ENCODE assay signal across 21 cellular contexts in genomic region chr10:87524296-87524695, GRCh38. TPM values are rescaled to one million over a fixed set of nuclear protein-coding genes. Genes with fewer than 3 reads are reported as not detected.
DNase-seq lines count a peak whose midpoint lies in the region; ATAC-seq, FAIRE-seq and TF ChIP-seq lines count a peak whose summit lies in the region.
"Had no signal": no experiment of that assay in that cellular context is flagged by ENCODE, and none has a peak within 500 bp of the region (broad histone marks: within the 10 kb centered on the region; RNA-seq: fewer than 3 reads in every experiment).

No MANE protein-coding gene starts in this region.

- H2AFZ ChIP-seq in GM12878 (ENCODE audit: control insufficient read depth, low read depth, low read length): no peak overlapping the region
- H2AFZ ChIP-seq: GM23248 had no signal

- no peak for TF ChIP-seq CTCF in GM12878 (IDR thresholded peaks at IDR 0.05 in 2 of 3, conservative IDR thresholded peaks at IDR 0.05 in 1 of 3; ENCODE audit: control insufficient read depth in 2 of 3, extremely low read depth in 1 of 3, insufficient read depth in 1 of 3, low read depth in 3 of 3, low read length in 3 of 3)
- TF ChIP-seq CTCF in left ventricle myocardium inferior (IDR thresholded peaks at IDR 0.05; ENCODE audit: borderline replicate concordance): no peak
- TF ChIP-seq CTCF in nephron progenitor cell (IDR thresholded peaks at IDR 0.05): no peak

- H3K27me3 ChIP-seq in GM12878 (replicated peaks in 1 of 2; ENCODE audit: control insufficient read depth in 2 of 2, insufficient read depth in 2 of 2, low read length in 1 of 2): no peaks in the 10 kb centered on the region
- no peaks in the 10 kb centered on the region for H3K27me3 ChIP-seq in left ventricle myocardium inferior (ENCODE audit: low read depth)
- H3K27me3 ChIP-seq: BLaER1 had no signal

- H4K20me1 ChIP-seq in GM12878 (ENCODE audit: control insufficient read depth, insufficient read depth): no peaks in the 10 kb centered on the region
- H4K20me1 ChIP-seq: BLaER1 had no signal

- no peaks in the 10 kb centered on the region for H3K4me1 Mint-ChIP-seq in nephron progenitor cell

- H3K36me3 ChIP-seq in GM12878 (ENCODE audit: control insufficient read depth in 2 of 2, insufficient read depth in 2 of 2, low read length in 1 of 2): no peaks in the 10 kb centered on the region
- peaks cover 38% of the 10 kb centered on the region for H3K36me3 ChIP-seq in left ventricle myocardium inferior

- POLR2A ChIA-PET in GM12878 (lab: Charles Lee): no interaction called here

- no peak overlapping the region for H3K4me3 Mint-ChIP-seq in nephron progenitor cell
- H3K4me3 Mint-ChIP-seq: CD4-positive, alpha-beta memory T cell had no signal

- no peak for TF ChIP-seq RAD21 in GM12878 (IDR thresholded peaks at IDR 0.05; ENCODE audit: insufficient read depth, low read depth, low read length)

- H3K4me1 ChIP-seq in GM12878 (ENCODE audit: control insufficient read depth, insufficient read depth, low read length) (peaks cover 4% of the 10 kb centered on the region), left ventricle myocardium inferior (peaks cover 24% of the 10 kb centered on the region)
- H3K4me1 ChIP-seq: BLaER1 had no signal

- no peak overlapping the region for H3K4me2 ChIP-seq in GM12878 (ENCODE audit: control insufficient read depth, insufficient read depth)
- H3K4me2 ChIP-seq: BLaER1 had no signal

- H3K36me3 Mint-ChIP-seq in nephron progenitor cell (ENCODE audit: low read depth): peaks cover 74% of the 10 kb centered on the region

- peak; percentile 88 for FAIRE-seq in H54 (lab: Jason Lieb, UNC)
- no peak for FAIRE-seq in GM12878 (lab: Jason Lieb, UNC)
- FAIRE-seq: A204.1, K562 had no signal

- no peaks in the 10 kb centered on the region for H3K79me2 ChIP-seq in GM12878 (ENCODE audit: control insufficient read depth, insufficient read depth, low read length)

- H3K27ac ChIP-seq in GM12878 (ENCODE audit: control insufficient read depth, insufficient read depth) (no peak overlapping the region), left ventricle myocardium inferior (replicated peaks) (peak overlapping the region; percentile 77)
- H3K27ac ChIP-seq: BLaER1, GM23248 had no signal

- no peak overlapping the region for H3K4me3 ChIP-seq in GM12878
- no peak overlapping the region for H3K4me3 ChIP-seq in left ventricle myocardium inferior
- H3K4me3 ChIP-seq: BLaER1, GM23248, K562 had no signal

- no peak for ATAC-seq in GM12878
- ATAC-seq: K562 had no signal

- no peak overlapping the region for H3K9ac ChIP-seq in GM12878 (ENCODE audit: control insufficient read depth, insufficient read depth, low read length)
- H3K9ac ChIP-seq: BLaER1, GM23248 had no signal

- RAD21 ChIA-PET in GM12878 (lab: Charles Lee; ENCODE audit: unreplicated experiment): interaction anchor here (1.0 kb wide), 1 partner anchor 9 kb away, joined by 3 read pairs; no protein-coding TSS in a partner anchor

- no TSS peak for BruUV-seq in GM12878 (replicated peaks; lab: Mats Ljungman, UMichigan)

- SMC1A ChIA-PET in GM12878 (lab: Charles Lee; ENCODE audit: uncharacterized antibody, unreplicated experiment): interaction anchor here (0.9 to 1.5 kb wide), 3 partner anchors 9 to 20 kb away, joined by 3 to 4 read pairs (median 4); partner anchors contain the start of gene MINPP1

- H3K27me3 Mint-ChIP-seq in nephron progenitor cell (ENCODE audit: low read depth, poor library complexity): no peaks in the 10 kb centered on the region
- H3K27me3 Mint-ChIP-seq: CD4-positive, alpha-beta memory T cell had no signal

- peaks cover 45% of the 10 kb centered on the region for H3K9me3 Mint-ChIP-seq in nephron progenitor cell

- TF ChIP-seq POLR2A in H54 (IDR thresholded peaks at IDR 0.05; ENCODE audit: low read depth, low read length) (no peak), GM12878 (IDR thresholded peaks at IDR 0.05; ENCODE audit: low read depth, low read length) (no peak)

- in situ Hi-C loops in GM12878 (cut with MboI): no loop called here

- intact Hi-C loops in GM12878 (cut with micrococcal nuclease; ENCODE audit: unreplicated experiment) (no loop called here), left ventricle myocardium inferior (cut with micrococcal nuclease) (no loop called here)

- DNase-seq in H54 (ENCODE audit: insufficient read length, low spot score): no peak
- no peak for DNase-seq in GM12878 (ENCODE audit: low read depth, low spot score)
- no peak for DNase-seq in left ventricle myocardium inferior
- DNase-seq in nephron progenitor cell: no peak
- no peak for DNase-seq in NCI-H82 treated with DMSO at 0.1 percent for 48 hours (lab: John Stamatoyannopoulos, UW; ENCODE audit: unreplicated experiment)
- no peak for DNase-seq in HuH-7.5 (ENCODE audit: low spot score)
- DNase-seq in epidermal melanocyte (ENCODE audit: insufficient read length, low spot score): no peak
- no peak for DNase-seq in SHP77 (lab: John Stamatoyannopoulos, UW)
- DNase-seq: CD4-positive, alpha-beta memory T cell; DMS153; GDM1; GM23248; HCEC 1CT; NCI-H1105 treated with DMSO at 0.1 percent for 48 hours; NCI-H1694 treated with DMSO at 0.1 percent for 48 hours; NCI-H2107; NCI-H510A treated with DMSO at 0.1 percent for 48 hours; NCI-H774 had no signal

- peak overlapping the region; percentile 2 for H3K27ac Mint-ChIP-seq in nephron progenitor cell
- H3K27ac Mint-ChIP-seq: CD4-positive, alpha-beta memory T cell had no signal

- CTCF ChIA-PET in GM12878 (lab: Yijun Ruan, JAX): no interaction called here

- TF ChIP-seq EP300 in GM12878 (IDR thresholded peaks at IDR 0.05; ENCODE audit: borderline replicate concordance in 1 of 2, control insufficient read depth in 1 of 2, low read depth in 2 of 2, low read length in 2 of 2): no peak

- H3K9me3 ChIP-seq in GM12878 (replicated peaks; ENCODE audit: control insufficient read depth, insufficient read depth, low read length) (no peaks in the 10 kb centered on the region; the same call in 2 of the 3 replicates), left ventricle myocardium inferior (replicated peaks) (peaks cover 14% of the 10 kb centered on the region)

TF ChIP-seq in GM12878, 131 proteins besides CTCF, POLR2A, EP300 and RAD21:
- TF ChIP-seq JUNB (IDR thresholded peaks at IDR 0.05): peak; percentile 24; the same call in 1 of the 2 replicates
- TF ChIP-seq CEBPB (IDR thresholded peaks at IDR 0.05; ENCODE audit: borderline replicate concordance in 1 of 2, low read depth in 2 of 2, low read length in 2 of 2): no peak

RNA-seq across cellular contexts. Expression of gene MINPP1, which starts 19.6 kb away (rescaled TPM):
- 22.4 and 23.5 TPM in 2 replicates for total RNA-seq in GM12878 (2013; cell fraction: nucleolus; rRNA removed)
- total RNA-seq in GM12878 (2014; rRNA removed) (11.2 and 12.6 TPM in 2 replicates), GM12878 (2014; rRNA removed; fragmentation: Illumina TruSeq; extraction: Trizol) (7.8 and 8.7 TPM in 2 replicates), GM12878 (2021) (12.7 and 14.5 TPM in 2 replicates), left ventricle myocardium inferior (5.4 TPM)
- polyA plus RNA-seq in GM12878 (2011; ENCODE audit: low read depth): 2.2 TPM
- polyA plus RNA-seq in GM12878 (2011; rRNA removed) (9.4 and 10.1 TPM in 2 replicates), GM12878 (2014; fragmentation: Illumina TruSeq; extraction: Trizol) (11.4 and 12.7 TPM in 2 replicates), GM12878 (2014; fragmentation: Nextera tagmentation; extraction: Ambion mirVana) (1 to 10 TPM; 3.9 to 5.4 TPM), GM12878 (2014; rRNA removed) (7.5 and 8.2 TPM in 2 replicates), GM12878 (2016; fragmentation: Nextera tagmentation; extraction: Ambion mirVana) (10 to 100 TPM; 25.2 to 29.2 TPM)
- polyA plus RNA-seq in GM12878 (2011; cell fraction: cytosol; rRNA removed): 3.5 and 5.4 TPM in 2 replicates
- 4.8 and 6.8 TPM in 2 replicates for polyA plus RNA-seq in GM12878 (2011; cell fraction: nucleus; rRNA removed)
- polyA plus RNA-seq in GM12878 (2012): 5.6 and 7.6 TPM in 2 replicates
- polyA minus RNA-seq in GM12878 (2011; rRNA and poly(A)+ RNA removed): 3.9 and 5.4 TPM in 2 replicates
- 2.9 and 4.0 TPM in 2 replicates for polyA minus RNA-seq in GM12878 (2011; cell fraction: cytosol; rRNA and poly(A)+ RNA removed)
- 7.5 and 13.5 TPM in 2 replicates for polyA minus RNA-seq in GM12878 (2011; cell fraction: nucleus; rRNA and poly(A)+ RNA removed)
